ENCODE assay signal across 17 cellular contexts in the genomic region with DNA sequence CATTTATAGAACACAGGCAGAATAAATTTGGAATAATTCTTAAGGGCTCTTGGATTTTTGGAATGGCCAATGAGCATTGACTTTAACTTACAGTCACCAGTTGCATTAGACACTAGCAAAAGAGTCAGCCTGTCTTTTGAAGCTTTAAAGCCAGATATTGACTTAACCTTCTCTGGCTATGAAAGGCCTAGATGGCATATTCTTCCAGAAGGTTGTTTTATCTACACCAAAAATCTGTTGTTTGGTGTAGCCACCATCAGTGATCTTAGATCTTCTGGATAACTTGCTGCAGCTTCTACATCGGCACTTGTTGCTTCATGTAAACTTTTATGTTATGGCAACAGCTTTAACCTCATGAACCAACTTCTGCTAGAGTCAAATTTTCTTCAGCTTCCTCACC. TPM values are rescaled to one million over a fixed set of nuclear protein-coding genes. Genes with fewer than 3 reads are reported as not detected.
A peak's percentile ranks its signal among the peaks of the same experiment; 100 is the strongest.
DNase-seq lines count a peak whose midpoint lies in the region; ATAC-seq and TF ChIP-seq lines count a peak whose summit lies in the region.
"Had no signal": no experiment of that assay in that cellular context is flagged by ENCODE, and none has a peak within 500 bp of the region (broad histone marks: within the 10 kb centered on the region; RNA-seq: fewer than 3 reads in every experiment).

No MANE protein-coding gene starts in this region.

- H3K79me1 ChIP-seq in H9 (ENCODE audit: insufficient read depth, low read depth, low read length, poor library complexity, severe bottlenecking) = peaks cover 14% of the 10 kb centered on the region

- no peak for ATAC-seq in CD4-positive, CD25-positive, alpha-beta regulatory T cell (ENCODE audit: low read depth in 2 of 2)
- ATAC-seq in HG03442 (IDR thresholded peaks at IDR 0.05; ENCODE audit: unreplicated experiment) = no peak
- ATAC-seq in GM21619 (IDR thresholded peaks at IDR 0.05; ENCODE audit: unreplicated experiment) = no peak
- ATAC-seq: heart left ventricle, psoas muscle had no signal

- H3K79me2 ChIP-seq in H9 (ENCODE audit: insufficient read depth, low read length) (peaks cover 42% of the 10 kb centered on the region; the same call in 1 of the 2 replicates), hepatocyte (peaks cover 100% of the 10 kb centered on the region)

- H3K36me3 Mint-ChIP-seq in CD4-positive, CD25-positive, alpha-beta regulatory T cell = peaks cover 21% of the 10 kb centered on the region
- H3K36me3 Mint-ChIP-seq in H9 (ENCODE audit: insufficient read depth in 1 of 3, low read depth in 3 of 3) = peaks cover 9 to 14% (median 14%) of the 10 kb centered on the region in 3 experiments; a peak in 6 of 7 replicates

- H3K36me3 ChIP-seq in A673 (ENCODE audit: insufficient read depth, low read length, poor library complexity, severe bottlenecking) = no peaks in the 10 kb centered on the region
- H3K36me3 ChIP-seq in CD4-positive, CD25-positive, alpha-beta regulatory T cell (ENCODE audit: control insufficient read depth, insufficient read depth, low read length) = no peaks in the 10 kb centered on the region
- 0 out of 2 replicates have a peak, but pooled peaks cover 6% of the 10 kb centered on the region for H3K36me3 ChIP-seq in SK-N-MC (ENCODE audit: insufficient read depth, low read length)
- H3K36me3 ChIP-seq in effector memory CD4-positive, alpha-beta T cell (ENCODE audit: control insufficient read depth, insufficient read depth, low read length) = no peaks in the 10 kb centered on the region
- no peaks in the 10 kb centered on the region for H3K36me3 ChIP-seq in hepatocyte (replicated peaks; ENCODE audit: insufficient read depth, low read depth)

- CTCF ChIA-PET in A673 (lab: Charles Lee) = no interaction called here

- no peak overlapping the region for H2AK5ac ChIP-seq in H9 (ENCODE audit: insufficient read length, low read length)

- H3K4me3 Mint-ChIP-seq in CD4-positive, CD25-positive, alpha-beta regulatory T cell = peak overlapping the region in 3 of 4 donors; percentile 34 to 48 (median 40)
- H3K4me3 Mint-ChIP-seq in H9 = no peak overlapping the region
- H3K4me3 Mint-ChIP-seq: nephron had no signal

- intact Hi-C loops in A673 (cut with micrococcal nuclease; ENCODE audit: unreplicated experiment) = no loop called here

- no peak overlapping the region for H3T11ph ChIP-seq in H9 (ENCODE audit: low read length)

- H2BK15ac ChIP-seq in H9 (ENCODE audit: low read depth, low read length) = no peak overlapping the region

- H2AFZ ChIP-seq in H9 (ENCODE audit: low read length) = no peak overlapping the region
- no peak overlapping the region for H2AFZ ChIP-seq in hepatocyte

- POLR2A ChIA-PET in A673 (lab: Charles Lee; ENCODE audit: low non-redundant PET) = no interaction called here

- H3K14ac ChIP-seq in H9 (ENCODE audit: insufficient read depth, low read length) = no peak overlapping the region

- H2BK120ac ChIP-seq in H9 (ENCODE audit: low read depth, low read length, poor library complexity, severe bottlenecking) = no peak overlapping the region

- no peak overlapping the region for H4K91ac ChIP-seq in H9 (ENCODE audit: insufficient read length, low read depth, low read length)

- H4K5ac ChIP-seq in H9 (ENCODE audit: insufficient read length, low read depth, low read length) = no peak overlapping the region

- H3K4me2 ChIP-seq in H9 (ENCODE audit: insufficient read depth, insufficient read length, low read length) = no peak overlapping the region
- H3K4me2 ChIP-seq in hepatocyte = no peak overlapping the region

- DNase-seq in A673 (ENCODE audit: low spot score) (no peak), SK-N-MC (ENCODE audit: low read depth, low spot score) (no peak), H9 (no peak), hepatocyte (ENCODE audit: low spot score) (no peak)
- no peak for DNase-seq in CD4-positive, CD25-positive, alpha-beta regulatory T cell
- DNase-seq in effector memory CD4-positive, alpha-beta T cell = no peak
- DNase-seq: activated gamma-delta T cell; heart left ventricle; NCI-H146; OCI-M1; psoas muscle; Right ventricle myocardium superior; stimulated activated CD4-positive, alpha-beta T cell treated with anti-CD3 and anti-CD28 coated beads, Interleukin-2, amount 100 ng/mL, for 48 hours had no signal

- H3K4ac ChIP-seq in H9 (ENCODE audit: low read depth, low read length) = no peak overlapping the region

- no peak overlapping the region for H2BK12ac ChIP-seq in H9 (ENCODE audit: insufficient read length, low read depth, low read length)

- no TSS peak for BruUV-seq in A673 (replicated peaks; lab: Mats Ljungman, UMichigan)

- H4K8ac ChIP-seq in H9 (replicated peaks; ENCODE audit: insufficient read length, low read depth, low read length) = no peak overlapping the region

- H3K23me2 ChIP-seq in H9 (ENCODE audit: insufficient read length, low read depth, low read length, poor library complexity, severe bottlenecking) = no peaks in the 10 kb centered on the region

- H3K18ac ChIP-seq in H9 (ENCODE audit: insufficient read length, low read depth, low read length) = no peak overlapping the region

- H3K23ac ChIP-seq in H9 (ENCODE audit: insufficient read length, low read depth, low read length) = no peak overlapping the region

- no peaks in the 10 kb centered on the region for H3K9me3 Mint-ChIP-seq in CD4-positive, CD25-positive, alpha-beta regulatory T cell
- no peaks in the 10 kb centered on the region for H3K9me3 Mint-ChIP-seq in H9
- H3K9me3 Mint-ChIP-seq: nephron had no signal

- H3K9ac ChIP-seq in SK-N-MC (ENCODE audit: insufficient read length) (no peak overlapping the region), H9 (ENCODE audit: extremely low read depth, insufficient read length, low read length) (no peak overlapping the region)

- H3K4me3 ChIP-seq in A673 (ENCODE audit: low read depth, low read length, poor library complexity, severe bottlenecking) = no peak overlapping the region
- peak overlapping the region; percentile 46 for H3K4me3 ChIP-seq in CD4-positive, CD25-positive, alpha-beta regulatory T cell (ENCODE audit: low read depth, low read length)
- H3K4me3 ChIP-seq in SK-N-MC = no peak overlapping the region
- no peak overlapping the region for H3K4me3 ChIP-seq in effector memory CD4-positive, alpha-beta T cell (ENCODE audit: insufficient read depth, low read depth, low read length, poor library complexity, severe bottlenecking)
- H3K4me3 ChIP-seq in hepatocyte = no peak overlapping the region
- H3K4me3 ChIP-seq: heart left ventricle, psoas muscle, skin epidermis had no signal

- WGBS in H9 (ENCODE audit: extremely low coverage, insufficient read length, low lambda C conversion rate) = no CpG with 5 or more reads among the region's 1 CpG
- 93% methylated on average over 1 of the region's 1 CpG for WGBS in hepatocyte (ENCODE audit: low lambda C conversion rate, missing lambda C conversion rate)

- H3K27ac ChIP-seq in A673 (ENCODE audit: low read depth, low read length, poor library complexity, severe bottlenecking) = peak overlapping the region; percentile 61
- peak overlapping the region; percentile 52 for H3K27ac ChIP-seq in CD4-positive, CD25-positive, alpha-beta regulatory T cell (ENCODE audit: insufficient read depth, low read length, poor library complexity, severe bottlenecking)
- H3K27ac ChIP-seq in SK-N-MC = peak overlapping the region; percentile 77
- peak overlapping the region; percentile 47 for H3K27ac ChIP-seq in effector memory CD4-positive, alpha-beta T cell (ENCODE audit: insufficient read depth, low read length, poor library complexity, severe bottlenecking)
- no peak overlapping the region for H3K27ac ChIP-seq in H9 (ENCODE audit: insufficient read length, low read depth, low read length)
- H3K27ac ChIP-seq in hepatocyte = no peak overlapping the region
- H3K27ac ChIP-seq: heart left ventricle, psoas muscle, skin epidermis had no signal

- H3K27me3 Mint-ChIP-seq in CD4-positive, CD25-positive, alpha-beta regulatory T cell = no peaks in the 10 kb centered on the region
- H3K27me3 Mint-ChIP-seq in H9 (ENCODE audit: low read depth) = no peaks in the 10 kb centered on the region

- peak overlapping the region; percentile 15 to 76 (median 54) for H3K27ac Mint-ChIP-seq in CD4-positive, CD25-positive, alpha-beta regulatory T cell
- no peak overlapping the region for H3K27ac Mint-ChIP-seq in H9
- H3K27ac Mint-ChIP-seq: nephron had no signal

- H2BK20ac ChIP-seq in H9 (ENCODE audit: low read depth, low read length, poor library complexity, severe bottlenecking) = no peak overlapping the region

- H2BK5ac ChIP-seq in H9 (ENCODE audit: insufficient read length, low read length) = no peak overlapping the region

- H3K27me3 ChIP-seq in A673 (replicated peaks; ENCODE audit: insufficient read depth, low read depth, low read length, poor library complexity) (no peaks in the 10 kb centered on the region), H9 (ENCODE audit: insufficient read depth, low read length) (no peaks in the 10 kb centered on the region), hepatocyte (no peaks in the 10 kb centered on the region)
- no peaks in the 10 kb centered on the region for H3K27me3 ChIP-seq in CD4-positive, CD25-positive, alpha-beta regulatory T cell (ENCODE audit: control insufficient read depth, insufficient read depth, low read length)
- H3K27me3 ChIP-seq in effector memory CD4-positive, alpha-beta T cell (replicated peaks; ENCODE audit: control insufficient read depth, insufficient read depth, low read length, poor library complexity, severe bottlenecking) = no peaks in the 10 kb centered on the region
- H3K27me3 ChIP-seq: heart left ventricle had no signal

- no peak overlapping the region for H3K56ac ChIP-seq in H9 (ENCODE audit: insufficient read length, low read depth, low read length)

- H3K4me1 Mint-ChIP-seq in CD4-positive, CD25-positive, alpha-beta regulatory T cell = peaks cover 50 to 94% (median 77%) of the 10 kb centered on the region in 4 donors
- H3K4me1 Mint-ChIP-seq in H9 = peaks cover 19 to 21% of the 10 kb centered on the region in 2 experiments

- H3K9me3 ChIP-seq in A673 (ENCODE audit: low read depth, low read length, poor library complexity, severe bottlenecking) = no peaks in the 10 kb centered on the region
- H3K9me3 ChIP-seq in CD4-positive, CD25-positive, alpha-beta regulatory T cell (ENCODE audit: control insufficient read depth in 2 of 2, low read length in 2 of 2) = no peaks in the 10 kb centered on the region
- no peaks in the 10 kb centered on the region for H3K9me3 ChIP-seq in SK-N-MC (ENCODE audit: low read depth, low read length)
- no peaks in the 10 kb centered on the region for H3K9me3 ChIP-seq in effector memory CD4-positive, alpha-beta T cell (ENCODE audit: control insufficient read depth, low read length)
- no peaks in the 10 kb centered on the region for H3K9me3 ChIP-seq in H9 (ENCODE audit: control insufficient read depth, low read depth, low read length)
- no peaks in the 10 kb centered on the region for H3K9me3 ChIP-seq in hepatocyte (ENCODE audit: low read depth)
- H3K9me3 ChIP-seq: heart left ventricle, psoas muscle had no signal

- H3K9me2 ChIP-seq in hepatocyte (replicated peaks; ENCODE audit: insufficient read depth) = no peaks in the 10 kb centered on the region

- no peaks in the 10 kb centered on the region for H4K20me1 ChIP-seq in H9 (ENCODE audit: control insufficient read depth, insufficient read depth, insufficient read length)
- H4K20me1 ChIP-seq in hepatocyte (ENCODE audit: insufficient read depth, poor library complexity, severe bottlenecking) = peaks cover 94% of the 10 kb centered on the region

- TF ChIP-seq CTCF in A673 (conservative IDR thresholded peaks at IDR 0.05; ENCODE audit: low read depth, low read length) (no peak), H9 (conservative IDR thresholded peaks at IDR 0.05) (no peak), hepatocyte (IDR thresholded peaks at IDR 0.05; ENCODE audit: poor library complexity) (no peak)

- H3K4me1 ChIP-seq in A673 (ENCODE audit: insufficient read depth, low read length, poor library complexity, severe bottlenecking) (peaks cover 60% of the 10 kb centered on the region), H9 (ENCODE audit: insufficient read depth, low read length) (no peaks in the 10 kb centered on the region), hepatocyte (ENCODE audit: insufficient read depth) (no peaks in the 10 kb centered on the region)
- peaks cover 76% of the 10 kb centered on the region for H3K4me1 ChIP-seq in CD4-positive, CD25-positive, alpha-beta regulatory T cell (ENCODE audit: control insufficient read depth, insufficient read depth, low read length, poor library complexity, severe bottlenecking)
- H3K4me1 ChIP-seq in effector memory CD4-positive, alpha-beta T cell (ENCODE audit: control insufficient read depth, insufficient read depth, low read length, poor library complexity, severe bottlenecking) = peaks cover 54% of the 10 kb centered on the region

RNA-seq across cellular contexts. Expression of gene PCNX1, which starts 10.4 kb away (rescaled TPM):
- total RNA-seq in A673 (2021) (46.8 and 60.7 TPM in 2 replicates), H9 (2021) (48.0 and 48.6 TPM in 2 replicates), hepatocyte (43.7 and 64.2 TPM in 2 replicates)
- total RNA-seq in CD4-positive, CD25-positive, alpha-beta regulatory T cell = 202 TPM
- polyA plus RNA-seq in CD4-positive, CD25-positive, alpha-beta regulatory T cell = 10 to 100 TPM; 16.4 to 25.7 (median 20.3) TPM
- 6.9 and 10.0 TPM in 2 replicates for polyA plus RNA-seq in hepatocyte

Comparison
In these comparisons a context has a peak if more than half of its experiments do, and no peak if none do; other contexts are left out.
1. H3K27ac ChIP-seq: peak in A673 (single experiment), CD4-positive, CD25-positive, alpha-beta regulatory T cell (single experiment), SK-N-MC (single experiment) and effector memory CD4-positive, alpha-beta T cell (single experiment); none in H9 (single experiment) and hepatocyte (single experiment).
2. H3K27ac Mint-ChIP-seq: peak in CD4-positive, CD25-positive, alpha-beta regulatory T cell (3 of 3); none in H9 (0 of 3).
3. H3K4me3 Mint-ChIP-seq: peak in CD4-positive, CD25-positive, alpha-beta regulatory T cell (3 of 4); none in H9 (0 of 2).